17 cellular contexts compared by ENCODE assay signal in the genomic region with DNA sequence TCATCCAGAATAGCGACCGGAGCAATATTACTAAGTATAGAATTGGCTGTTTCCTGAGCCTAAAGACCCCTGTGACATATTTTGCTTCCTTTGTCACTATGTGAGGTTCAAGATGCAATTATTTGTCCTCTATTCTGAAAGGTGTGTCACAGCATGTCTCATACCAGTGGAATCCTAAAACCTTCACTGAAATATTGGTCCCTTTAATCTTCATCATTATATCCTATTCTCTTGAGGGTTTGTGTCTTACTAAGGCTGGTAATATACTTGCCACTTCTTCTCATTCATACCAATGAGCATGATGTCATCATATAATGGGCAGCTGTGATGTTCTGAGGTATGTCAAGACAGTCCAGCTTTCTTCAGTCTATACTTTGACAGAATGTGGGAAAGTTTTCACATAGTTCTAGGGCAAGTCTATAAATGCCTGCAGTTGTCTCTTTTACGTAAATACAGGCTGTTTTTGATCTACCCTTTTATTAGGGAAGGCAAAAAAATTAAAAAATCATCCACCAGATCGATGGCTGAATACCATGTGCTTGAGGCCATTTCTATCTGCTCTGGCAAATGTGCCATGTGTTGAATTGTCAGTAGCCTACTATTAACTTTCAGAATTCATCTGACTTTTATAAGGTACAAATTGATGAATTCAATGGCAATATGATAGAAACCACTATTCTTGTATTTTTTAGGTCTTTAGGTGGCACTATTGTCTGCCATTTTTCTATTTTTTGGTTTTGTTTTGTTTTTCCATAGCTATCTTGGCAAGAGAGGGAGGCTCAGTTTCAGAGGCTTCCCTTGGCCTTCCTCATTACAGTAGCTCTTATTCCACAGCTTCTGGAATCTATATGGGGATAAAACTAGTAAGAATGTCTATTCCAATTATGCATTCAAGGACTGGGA.
DNase-seq lines count a peak whose midpoint lies in the region; ATAC-seq and TF ChIP-seq lines count a peak whose summit lies in the region.
"Had no signal": no experiment of that assay in that cellular context is flagged by ENCODE, and none has a peak within 500 bp of the region (broad histone marks: within the 10 kb centered on the region; RNA-seq: fewer than 3 reads in every experiment).

No MANE protein-coding gene starts in this region.

- in situ Hi-C loops in SK-MEL-5 (cut with HindIII; ENCODE audit: low pct_unique_long_range_greater_than_20kb, low sequenced_read_pairs) = no loop called here

- DNase-seq in ELR (ENCODE audit: low read depth) = peak; percentile 2
- peak; percentile 15 for DNase-seq in SK-MEL-5 (ENCODE audit: low read depth, low spot score)
- DNase-seq in fibroblast of the aortic adventitia (ENCODE audit: low read depth) = peak; percentile 2
- DNase-seq in skeletal muscle cell (ENCODE audit: low read depth) = peak; percentile 13
- no peak for DNase-seq in RPMI8226
- no peak for DNase-seq in NCI-H146 treated with DMSO at 0.1 percent for 48 hours (lab: John Stamatoyannopoulos, UW; ENCODE audit: unreplicated experiment)
- DNase-seq: activated CD4-positive, alpha-beta memory T cell treated with anti-CD3 and anti-CD28 coated beads for 36 hours; effector CD8-positive, alpha-beta T cell; head of caudate nucleus; left cardiac atrium; natural killer cell; NCI-H1930; NCI-H69; SHP77 treated with DMSO at 0.1 percent for 48 hours had no signal

- ATAC-seq in GM21717 (IDR thresholded peaks at IDR 0.05; ENCODE audit: unreplicated experiment) = no peak
- no peak for ATAC-seq in HG03354 (IDR thresholded peaks at IDR 0.05; ENCODE audit: poor library complexity, severe bottlenecking, unreplicated experiment)
- ATAC-seq: natural killer cell had no signal

- no peak for TF ChIP-seq CTCF in fibroblast of the aortic adventitia (IDR thresholded peaks at IDR 0.05; ENCODE audit: insufficient read depth, low read length)

- H3K4me3 ChIP-seq in fibroblast of the aortic adventitia (ENCODE audit: low read depth, low read length) (no peak overlapping the region), skeletal muscle cell (ENCODE audit: low read depth, low read length) (no peak overlapping the region)
- H3K4me3 ChIP-seq: ascending aorta had no signal

Comparison
In these comparisons a context has a peak if more than half of its experiments do, and no peak if none do; other contexts are left out.
1. DNase-seq: peak in ELR (single experiment), SK-MEL-5 (single experiment), fibroblast of the aortic adventitia (single experiment) and skeletal muscle cell (single experiment); none in RPMI8226 (single experiment) and NCI-H146 treated with DMSO at 0.1 percent for 48 hours (single experiment).